1 cellular context compared by ENCODE assay signal in the genomic region with DNA sequence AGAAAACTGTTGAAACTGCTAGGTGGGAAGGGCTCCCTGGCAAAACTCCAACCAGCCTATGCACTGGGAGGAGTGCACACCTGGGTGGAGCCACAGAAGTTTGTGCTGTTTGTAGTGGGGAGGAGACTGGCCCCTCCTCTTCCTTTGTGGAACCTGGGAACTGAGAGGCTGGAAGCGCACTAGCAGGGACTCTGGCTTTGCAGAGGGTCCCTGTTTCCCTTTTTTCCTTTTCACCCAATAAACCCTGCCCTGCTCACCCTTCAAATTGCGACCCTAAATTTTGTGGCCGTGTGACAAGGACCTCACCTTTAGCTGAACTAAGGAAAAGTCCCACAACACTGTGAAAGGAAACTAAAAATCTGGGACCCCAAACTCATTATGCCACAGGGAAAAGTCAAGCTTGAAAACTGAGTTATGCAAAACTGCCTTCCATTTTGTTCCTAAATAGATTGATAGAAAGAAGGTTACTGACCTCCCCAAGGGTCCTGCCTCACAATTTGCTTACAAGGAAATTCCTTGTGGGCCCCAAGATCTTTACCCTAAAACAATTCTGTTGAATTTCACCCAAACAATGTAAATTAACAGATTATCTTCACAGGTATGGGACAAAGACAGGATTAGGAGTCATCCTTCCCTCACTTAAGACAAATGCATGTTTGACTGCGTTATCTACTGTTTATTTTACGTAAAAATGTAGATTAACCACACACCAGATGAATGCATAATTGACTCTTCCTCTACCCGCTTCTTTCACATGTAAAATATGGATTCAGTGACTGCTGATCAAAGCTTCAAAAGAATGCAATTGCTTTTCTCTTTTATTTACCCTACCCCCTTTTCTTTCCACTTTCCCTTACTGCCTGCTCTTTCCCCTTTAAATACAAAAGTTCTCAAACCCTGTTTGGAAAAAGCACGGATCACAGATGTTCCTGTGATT.
TF ChIP-seq lines count a peak whose summit lies in the region.

No MANE protein-coding gene starts in this region.

TF ChIP-seq in K562, 482 proteins besides CTCF, POLR2A, EP300 and RAD21:
- TF ChIP-seq EZH2 (IDR thresholded peaks at IDR 0.05; ENCODE audit: borderline replicate concordance, low read depth, low read length): no peak
- no peak for TF ChIP-seq ZNF589 (CRISPR knock-in tag; IDR thresholded peaks at IDR 0.05; ENCODE audit: low read depth)
- no peak for TF ChIP-seq ZNF778 (CRISPR knock-in tag; IDR thresholded peaks at IDR 0.05)
- no peak for TF ChIP-seq RB1 (IDR thresholded peaks at IDR 0.05; ENCODE audit: low read depth)
